In the genomic region with DNA sequence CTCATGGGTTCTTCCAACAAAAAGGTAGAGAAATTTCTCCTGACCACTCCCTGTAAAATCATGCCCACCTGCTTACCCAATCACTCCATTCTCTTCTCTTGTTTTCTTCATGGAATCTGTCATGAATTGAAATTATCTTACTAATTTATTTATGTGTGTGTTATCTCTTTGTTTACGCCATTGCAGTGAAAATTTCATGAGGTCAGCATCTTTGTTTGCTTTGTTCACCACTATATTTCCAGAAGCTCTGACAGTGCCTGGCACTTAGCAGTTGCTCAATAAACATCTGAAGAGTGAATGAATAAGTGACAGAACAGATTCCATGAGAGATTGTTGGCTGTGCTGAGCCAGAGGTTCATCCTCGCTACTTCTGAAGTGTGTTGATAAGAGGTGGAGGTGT, we compare ENCODE assay signal across 7 cellular contexts.
"Had no signal": no experiment of that assay in that cellular context is flagged by ENCODE, and none has a peak within 500 bp of the region (broad histone marks: within the 10 kb centered on the region; RNA-seq: fewer than 3 reads in every experiment).

No MANE protein-coding gene starts in this region.

- ATAC-seq: GM12878 had no signal

- FAIRE-seq: GM12878, GM12891, GM12892, GM18507, GM19239 had no signal

- H3K4me3 ChIP-seq: GM12878 had no signal

- DNase-seq: GDM1, GF-D8 had no signal
